Comparison of ENCODE assay signal across 17 cellular contexts in the genomic region with DNA sequence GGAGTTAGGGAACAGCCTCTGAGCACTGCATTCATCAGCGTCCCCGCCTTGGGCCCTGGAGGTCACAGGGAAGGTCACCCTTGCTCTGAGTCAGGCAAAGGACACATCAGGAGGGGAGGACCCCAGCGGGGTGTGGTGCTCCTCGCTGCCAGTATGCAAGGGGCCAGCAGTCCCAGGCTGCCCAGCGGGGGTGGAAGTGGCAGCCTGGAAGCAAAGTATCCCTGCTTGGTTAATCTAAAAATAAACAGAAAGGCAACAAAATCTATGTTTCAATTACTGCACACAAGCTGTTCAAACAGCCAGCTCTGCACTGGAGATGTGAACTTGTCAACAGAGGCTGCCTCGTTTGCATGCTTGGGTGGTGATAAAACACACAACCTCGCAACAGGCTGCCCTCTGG.
A peak's percentile ranks its signal among the peaks of the same experiment; 100 is the strongest.
DNase-seq lines count a peak whose midpoint lies in the region; ATAC-seq, FAIRE-seq and TF ChIP-seq lines count a peak whose summit lies in the region.
"Had no signal": no experiment of that assay in that cellular context is flagged by ENCODE, and none has a peak within 500 bp of the region (broad histone marks: within the 10 kb centered on the region; RNA-seq: fewer than 3 reads in every experiment).

No MANE protein-coding gene starts in this region.

- no peaks in the 10 kb centered on the region for H3K27me3 ChIP-seq in A673 (replicated peaks; ENCODE audit: insufficient read depth, low read depth, low read length, poor library complexity)
- no peaks in the 10 kb centered on the region for H3K27me3 ChIP-seq in MG63
- H3K27me3 ChIP-seq in vagina: no peaks in the 10 kb centered on the region
- H3K27me3 ChIP-seq: esophagus squamous epithelium, thyroid gland had no signal

- no peak overlapping the region for H3K4me3 ChIP-seq in A673 (ENCODE audit: low read depth, low read length, poor library complexity, severe bottlenecking)
- H3K4me3 ChIP-seq in MG63: no peak overlapping the region
- H3K4me3 ChIP-seq in vagina: no peak overlapping the region
- H3K4me3 ChIP-seq: coronary artery, esophagus squamous epithelium, GM12878, hepatocyte, thyroid gland had no signal

- no peak for TF ChIP-seq CTCF in A673 (conservative IDR thresholded peaks at IDR 0.05; ENCODE audit: low read depth, low read length)
- no peak for TF ChIP-seq CTCF in vagina (IDR thresholded peaks at IDR 0.05)

- no peak for ATAC-seq in stimulated activated naive CD8-positive, alpha-beta T cell treated with anti-CD3 and anti-CD28 coated beads, Interleukin-15, Interleukin-2, amounts not matched to agents 100 U/mL and 50 U/mL, for 24 hours
- ATAC-seq in HG03571 (IDR thresholded peaks at IDR 0.05; ENCODE audit: unreplicated experiment) (no peak), HG03097 (IDR thresholded peaks at IDR 0.05; ENCODE audit: low FRiP score, unreplicated experiment) (no peak)
- ATAC-seq: GM12878 had no signal

- CTCF ChIA-PET in A673 (lab: Charles Lee): no interaction called here

- DNase-seq in A673 (ENCODE audit: low spot score) (no peak), MG63 (peak; percentile 65), NCI-H526 treated with DMSO at 0.1 percent for 48 hours (lab: John Stamatoyannopoulos, UW) (peak; percentile 21), vagina (ENCODE audit: extremely low spot score in 2 of 2) (no peak)
- no peak for DNase-seq in stimulated activated naive CD8-positive, alpha-beta T cell treated with anti-CD3 and anti-CD28 coated beads, Interleukin-15, Interleukin-2, amounts not matched to agents 100 U/mL and 50 U/mL, for 24 hours
- DNase-seq: activated B cell treated with CpG ODN at 0.5 μM for 24 hours; activated naive CD8-positive, alpha-beta T cell treated with anti-CD3 and anti-CD28 coated beads, Interleukin-2, amount 10 ng/mL, durations not matched to agents 7 days and 5 days; esophagus squamous epithelium; NK-92 treated with Interleukin-12 subunit alpha and Interleukin-12 subunit beta, amount 100 ng/mL, for 24 hours; occipital lobe; thyroid gland had no signal

- TF ChIP-seq POLR2A in vagina (IDR thresholded peaks at IDR 0.05): no peak

- H3K9me3 ChIP-seq in A673 (ENCODE audit: low read depth, low read length, poor library complexity, severe bottlenecking) (no peaks in the 10 kb centered on the region), MG63 (no peaks in the 10 kb centered on the region), vagina (no peaks in the 10 kb centered on the region)
- H3K9me3 ChIP-seq: esophagus squamous epithelium, thyroid gland had no signal

- FAIRE-seq in islet of Langerhans (lab: Jason Lieb, UNC): peak; percentile 90
- FAIRE-seq: GM12878 had no signal

- POLR2A ChIA-PET in A673 (lab: Charles Lee; ENCODE audit: low non-redundant PET): no interaction called here

- H3K36me3 ChIP-seq in A673 (ENCODE audit: insufficient read depth, low read length, poor library complexity, severe bottlenecking) (no peaks in the 10 kb centered on the region), MG63 (no peaks in the 10 kb centered on the region), vagina (no peaks in the 10 kb centered on the region)
- H3K36me3 ChIP-seq: esophagus squamous epithelium, thyroid gland had no signal

- H3K27ac ChIP-seq in A673 (ENCODE audit: low read depth, low read length, poor library complexity, severe bottlenecking) (peak overlapping the region; percentile 74), vagina (no peak overlapping the region)
- H3K27ac ChIP-seq: hepatocyte, thyroid gland had no signal

- peaks cover 46% of the 10 kb centered on the region for H3K4me1 ChIP-seq in A673 (ENCODE audit: insufficient read depth, low read length, poor library complexity, severe bottlenecking)
- H3K4me1 ChIP-seq in vagina: peaks cover 20% of the 10 kb centered on the region

- intact Hi-C loops in A673 (cut with micrococcal nuclease; ENCODE audit: unreplicated experiment) (no loop called here), vagina (cut with DNase I) (no loop called here)

- no TSS peak for BruUV-seq in A673 (replicated peaks; lab: Mats Ljungman, UMichigan)

Comparison
In these comparisons a context has a peak if more than half of its experiments do, and no peak if none do; other contexts are left out.
1. DNase-seq: peak in MG63 (single experiment) and NCI-H526 treated with DMSO at 0.1 percent for 48 hours (single experiment); none in A673 (single experiment), stimulated activated naive CD8-positive, alpha-beta T cell treated with anti-CD3 and anti-CD28 coated beads, Interleukin-15, Interleukin-2, amounts not matched to agents 100 U/mL and 50 U/mL, for 24 hours (single experiment) and vagina (0 of 2).